8 cellular contexts compared by ENCODE assay signal in genomic region chr2:32946314-32947075, GRCh38. TPM values are rescaled to one million over a fixed set of nuclear protein-coding genes. Genes with fewer than 3 reads are reported as not detected.
DNase-seq lines count a peak whose midpoint lies in the region; ATAC-seq, FAIRE-seq and TF ChIP-seq lines count a peak whose summit lies in the region.

Gene LTBP1, plus strand, starts transcription at chr2:32946953. Its CDS starts 372 bp downstream, at chr2:32947325.

- DNase-seq in SKM-1 (lab: John Stamatoyannopoulos, UW; ENCODE audit: unreplicated experiment): peak; percentile 17
- DNase-seq in amniotic stem cell (lab: John Stamatoyannopoulos, UW): peak; percentile 51
- DNase-seq in right atrium auricular region (ENCODE audit: low spot score): peak; percentile 81
- peak; percentile 75 for DNase-seq in prostate gland (ENCODE audit: low spot score)
- no peak for DNase-seq in RCC 7860 (ENCODE audit: low spot score)

- under 1% methylated on average over 68 of the region's 68 CpGs for WGBS in HUES64
- WGBS in prostate gland: under 1% methylated on average over 51 of the region's 68 CpGs

- FAIRE-seq in RCC 7860 (lab: Jason Lieb, UNC): no peak

- H3K79me2 ChIP-seq in DOHH2 (ENCODE audit: control insufficient read depth, low read length): peaks cover 48% of the 10 kb centered on the region

- peak within 1 kb of the TSS; percentile 79 for H3K4me3 ChIP-seq in DOHH2 (ENCODE audit: low read length)
- H3K4me3 ChIP-seq in HUES64 (ENCODE audit: low read length): peak within 1 kb of the TSS; percentile 78
- peak within 1 kb of the TSS; percentile 91 for H3K4me3 ChIP-seq in right atrium auricular region
- H3K4me3 ChIP-seq in prostate gland: peak within 1 kb of the TSS; percentile 89 to 92

- H4K20me1 ChIP-seq in DOHH2 (ENCODE audit: control insufficient read depth, insufficient read depth, low read depth, low read length): peaks cover 13% of the 10 kb centered on the region

- peak; percentile 68 for TF ChIP-seq POLR2A in prostate gland (IDR thresholded peaks at IDR 0.05)

- H3K4me2 ChIP-seq in DOHH2 (ENCODE audit: low read length): peak within 1 kb of the TSS; percentile 78

- peak; percentile 75 for ATAC-seq in GM21526 (IDR thresholded peaks at IDR 0.05; ENCODE audit: low FRiP score, unreplicated experiment)

- intact Hi-C loops in prostate gland (cut with DNase I): loop anchor here (2.0 to 10.0 kb wide), 4 partner anchors 174 to 638 kb away; no protein-coding TSS in a partner anchor

- H3K36me3 ChIP-seq in DOHH2 (ENCODE audit: control insufficient read depth, low read length) (peaks cover 37% of the 10 kb centered on the region), HUES64 (ENCODE audit: insufficient read depth, low read length) (no peaks in the 10 kb centered on the region), right atrium auricular region (no peaks in the 10 kb centered on the region), prostate gland (no peaks in the 10 kb centered on the region)

- peak; percentile 96 for TF ChIP-seq CTCF in DOHH2 (IDR thresholded peaks at IDR 0.05; ENCODE audit: low read depth, low read length, poor library complexity, severe bottlenecking)
- peak; percentile 74 to 87 for TF ChIP-seq CTCF in right atrium auricular region (IDR thresholded peaks at IDR 0.05)
- TF ChIP-seq CTCF in prostate gland (IDR thresholded peaks at IDR 0.05): peak; percentile 55 to 74 (median 68)

- no peaks in the 10 kb centered on the region for H3K27me3 ChIP-seq in DOHH2 (ENCODE audit: control insufficient read depth, low read length)
- H3K27me3 ChIP-seq in HUES64 (ENCODE audit: insufficient read depth, low read length): peaks cover 4% of the 10 kb centered on the region; the same call in 1 of the 2 replicates
- H3K27me3 ChIP-seq in right atrium auricular region: no peaks in the 10 kb centered on the region
- no peaks in the 10 kb centered on the region for H3K27me3 ChIP-seq in prostate gland (replicated peaks; ENCODE audit: insufficient read depth)

- H3F3A ChIP-seq in DOHH2 (ENCODE audit: control insufficient read depth, insufficient read depth): peaks cover 12% of the 10 kb centered on the region

- H3K9me3 ChIP-seq in DOHH2 (ENCODE audit: control insufficient read depth, insufficient read depth, low read length): no peaks in the 10 kb centered on the region
- H3K9me3 ChIP-seq in HUES64 (ENCODE audit: insufficient read depth, low read depth, low read length): no peaks in the 10 kb centered on the region
- H3K9me3 ChIP-seq in right atrium auricular region: no peaks in the 10 kb centered on the region
- H3K9me3 ChIP-seq in prostate gland: no peaks in the 10 kb centered on the region

- H3K9me2 ChIP-seq in DOHH2 (replicated peaks; ENCODE audit: control insufficient read depth, low read length): no peaks in the 10 kb centered on the region

- peak within 1 kb of the TSS; percentile 69 for H3K9ac ChIP-seq in HUES64 (ENCODE audit: low read depth, low read length)

- H3K27ac ChIP-seq in DOHH2 (ENCODE audit: low read depth, low read length): peak within 1 kb of the TSS; percentile 77
- peak within 1 kb of the TSS; percentile 75 for H3K27ac ChIP-seq in HUES64 (ENCODE audit: low read depth, low read length)
- peak within 1 kb of the TSS; percentile 90 to 98 for H3K27ac ChIP-seq in right atrium auricular region
- H3K27ac ChIP-seq in prostate gland: peak within 1 kb of the TSS; percentile 90 to 91

- peaks cover 68% of the 10 kb centered on the region for H3K4me1 ChIP-seq in DOHH2 (ENCODE audit: control insufficient read depth, low read length)
- H3K4me1 ChIP-seq in HUES64 (ENCODE audit: insufficient read depth, low read length): peaks cover 14% of the 10 kb centered on the region
- H3K4me1 ChIP-seq in right atrium auricular region: peaks cover 0 to 12% of the 10 kb centered on the region in 2 donors
- H3K4me1 ChIP-seq in prostate gland (replicated peaks): no peaks in the 10 kb centered on the region

RNA-seq across cellular contexts. Expression of gene LTBP1, which starts in this region (rescaled TPM):
- 12.1 TPM for polyA plus RNA-seq in HUES64 (2013, experiment 1 of 2)
- 13.9 TPM for polyA plus RNA-seq in HUES64 (2013, experiment 2 of 2)
- total RNA-seq in right atrium auricular region (100 to 1,000 TPM; 168 to 291 TPM), prostate gland (10 to 100 TPM; 25.9 to 99.8 TPM)
